ENCODE assay signal across 10 cellular contexts in genomic region chrX:13077168-13077567, GRCh38. TPM values are rescaled to one million over a fixed set of nuclear protein-coding genes. Genes with fewer than 3 reads are reported as not detected.
A peak's percentile ranks its signal among the peaks of the same experiment; 100 is the strongest.
DNase-seq lines count a peak whose midpoint lies in the region; ATAC-seq, FAIRE-seq and TF ChIP-seq lines count a peak whose summit lies in the region.
"Had no signal": no experiment of that assay in that cellular context is flagged by ENCODE, and none has a peak within 500 bp of the region (broad histone marks: within the 10 kb centered on the region; RNA-seq: fewer than 3 reads in every experiment).

No MANE protein-coding gene starts in this region.

- H2AFZ ChIP-seq in HepG2 (ENCODE audit: low read length), result no peak overlapping the region

- H3K9ac ChIP-seq in HepG2 (ENCODE audit: insufficient read depth, low read depth, low read length), result no peak overlapping the region

- no peaks in the 10 kb centered on the region for H3K9me3 ChIP-seq in Peyer's patch
- no peaks in the 10 kb centered on the region for H3K9me3 ChIP-seq in ascending aorta
- H3K9me3 ChIP-seq in spleen, result no peaks in the 10 kb centered on the region
- no peaks in the 10 kb centered on the region for H3K9me3 ChIP-seq in HepG2 (ENCODE audit: low read length)
- H3K9me3 ChIP-seq: vagina had no signal

- H3K79me2 ChIP-seq in HepG2 (ENCODE audit: insufficient read depth, low read length), result no peaks in the 10 kb centered on the region

- POLR2A ChIA-PET in RWPE1 (lab: Yijun Ruan, JAX; ENCODE audit: low non-redundant PET) (no interaction called here), HepG2 (lab: Yijun Ruan, JAX) (no interaction called here)

- CTCF ChIA-PET in RWPE1 (lab: Yijun Ruan, JAX) (no interaction called here), HepG2 (lab: Yijun Ruan, JAX; ENCODE audit: low intra/inter-chr PET ratio, low total read pairs) (no interaction called here)

- H3K27me3 ChIP-seq in Peyer's patch, result no peaks in the 10 kb centered on the region
- H3K27me3 ChIP-seq in ascending aorta, result no peaks in the 10 kb centered on the region
- H3K27me3 ChIP-seq in spleen (replicated peaks in 1 of 7), result peaks cover 0 to 7% (median 0%) of the 10 kb centered on the region in 7 donors
- no peaks in the 10 kb centered on the region for H3K27me3 ChIP-seq in HepG2 (ENCODE audit: control insufficient read depth in 1 of 2, insufficient read depth in 2 of 2, low read length in 2 of 2)
- H3K27me3 ChIP-seq: vagina had no signal

- ATAC-seq in HepG2, result no peak

- H3K4me2 ChIP-seq in HepG2 (ENCODE audit: low read depth, low read length), result no peak overlapping the region

- peaks cover 0 to 19% (median 0%) of the 10 kb centered on the region in 4 donors for H3K4me1 ChIP-seq in Peyer's patch
- peaks cover 0 to 6% of the 10 kb centered on the region in 2 donors for H3K4me1 ChIP-seq in ascending aorta
- peaks cover 22 to 91% (median 67%) of the 10 kb centered on the region in 6 donors for H3K4me1 ChIP-seq in spleen
- H3K4me1 ChIP-seq in HepG2 (ENCODE audit: insufficient read depth, low read length), result no peaks in the 10 kb centered on the region

- intact Hi-C loops in ascending aorta (cut with DNase I), result loop anchor here (5.0 kb wide), 2 partner anchors 70 to 100 kb away; partner anchors contain the start of gene TMSB4X
- intact Hi-C loops in spleen (cut with DNase I; ENCODE audit: low total_unique reads), result no loop called here
- intact Hi-C loops in HepG2 (cut with micrococcal nuclease; ENCODE audit: unreplicated experiment), result no loop called here

- TF ChIP-seq POLR2A in Peyer's patch (IDR thresholded peaks at IDR 0.05), result no peak
- TF ChIP-seq POLR2A in spleen (IDR thresholded peaks at IDR 0.05), result no peak
- no peak for TF ChIP-seq POLR2A in HepG2 (IDR thresholded peaks at IDR 0.05; ENCODE audit: insufficient read depth in 1 of 2, low read depth in 2 of 2, low read length in 2 of 2)

- TF ChIP-seq CTCF in Peyer's patch (IDR thresholded peaks at IDR 0.05), result no peak
- no peak for TF ChIP-seq CTCF in ascending aorta (IDR thresholded peaks at IDR 0.05)
- TF ChIP-seq CTCF in spleen (IDR thresholded peaks at IDR 0.05 in 8 of 11, conservative IDR thresholded peaks at IDR 0.05 in 3 of 11), result no peak
- TF ChIP-seq CTCF in RWPE1 (conservative IDR thresholded peaks at IDR 0.05; ENCODE audit: low read depth), result no peak
- no peak for TF ChIP-seq CTCF in HepG2 (CRISPR knock-in tag; IDR thresholded peaks at IDR 0.05)

- FAIRE-seq in GM18507 (lab: Jason Lieb, UNC) (peak; percentile 68), HepG2 (lab: Jason Lieb, UNC) (no peak)

- in situ Hi-C loops in HepG2 (cut with HindIII; ENCODE audit: extremely low pct_ligation_motif_present, low pct_unique_long_range_greater_than_20kb), result no loop called here

- H3K27ac ChIP-seq in Peyer's patch, result peak overlapping the region; percentile 22 to 71 (median 33)
- H3K27ac ChIP-seq in ascending aorta, result peak overlapping the region; percentile 53 to 71
- H3K27ac ChIP-seq in spleen, result peak overlapping the region in 7 of 8 donors; percentile 52 to 90 (median 84)
- no peak overlapping the region for H3K27ac ChIP-seq in RWPE1
- no peak overlapping the region for H3K27ac ChIP-seq in HepG2 (ENCODE audit: extremely low read length, insufficient read depth, low read length)
- H3K27ac ChIP-seq: vagina had no signal

- WGBS in spleen, 5 donors, result 23 to 40% (median 35%) methylated on average over 2 of the region's 2 CpGs
- no CpG with 5 or more reads among the region's 2 CpGs for WGBS in HepG2 (ENCODE audit: low lambda C conversion rate)

- H3K4me3 ChIP-seq in Peyer's patch (no peak overlapping the region), ascending aorta (no peak overlapping the region), spleen (no peak overlapping the region), HepG2 (replicated peaks in 1 of 3; ENCODE audit: insufficient read depth in 1 of 3, low read depth in 2 of 3, low read length in 3 of 3) (no peak overlapping the region)
- H3K4me3 ChIP-seq: vagina had no signal

- no peak for TF ChIP-seq EP300 in HepG2 (IDR thresholded peaks at IDR 0.05; ENCODE audit: low read depth in 2 of 2, low read length in 2 of 2)
- TF ChIP-seq EP300 in HepG2 (CRISPR knock-in tag; IDR thresholded peaks at IDR 0.05; ENCODE audit: borderline replicate concordance), result no peak

- TF ChIP-seq RAD21 in HepG2 (CRISPR knock-in tag; IDR thresholded peaks at IDR 0.05), result no peak

- H4K20me1 ChIP-seq in HepG2 (ENCODE audit: insufficient read depth, low read length), result no peaks in the 10 kb centered on the region

- H3K36me3 ChIP-seq in Peyer's patch (no peaks in the 10 kb centered on the region), ascending aorta (no peaks in the 10 kb centered on the region), spleen (no peaks in the 10 kb centered on the region), HepG2 (replicated peaks in 1 of 2; ENCODE audit: control insufficient read depth in 1 of 2, insufficient read depth in 2 of 2, low read length in 2 of 2) (no peaks in the 10 kb centered on the region)
- H3K36me3 ChIP-seq: vagina had no signal

- no peak for DNase-seq in GM18507 (ENCODE audit: extremely low spot score, insufficient read length, low read depth)
- DNase-seq in Peyer's patch, result peak in 1 of 3 donors; percentile 25
- peak; percentile 14 to 71 for DNase-seq in ascending aorta (ENCODE audit: low spot score in 2 of 2)
- DNase-seq in spleen, result no peak
- DNase-seq in RWPE1 (ENCODE audit: low spot score), result no peak
- DNase-seq in NCI-H1930 (lab: John Stamatoyannopoulos, UW), result no peak
- DNase-seq in HepG2 (ENCODE audit: low spot score), result no peak
- no peak for DNase-seq in Ammon's horn (ENCODE audit: low spot score)
- DNase-seq: T-helper 9 cell had no signal

- BruUV-seq in HepG2 (replicated peaks; lab: Mats Ljungman, UMichigan), result no TSS peak

TF ChIP-seq in HepG2, 621 proteins besides CTCF, POLR2A, EP300 and RAD21 (continues in another document):
- TF ChIP-seq TP53 (CRISPR knock-in tag; conservative IDR thresholded peaks at IDR 0.05) (no peak), NCOA1 (CRISPR knock-in tag; IDR thresholded peaks at IDR 0.05) (no peak), ZNF296 (CRISPR knock-in tag; conservative IDR thresholded peaks at IDR 0.05) (no peak), MZF1 (CRISPR knock-in tag; IDR thresholded peaks at IDR 0.05; ENCODE audit: borderline replicate concordance) (no peak), LBX2 (CRISPR knock-in tag; IDR thresholded peaks at IDR 0.05; ENCODE audit: borderline replicate concordance) (no peak), ZNF747 (CRISPR knock-in tag; IDR thresholded peaks at IDR 0.05; ENCODE audit: borderline replicate concordance) (no peak), ARNTL (CRISPR knock-in tag; IDR thresholded peaks at IDR 0.05) (no peak), THAP8 (CRISPR knock-in tag; IDR thresholded peaks at IDR 0.05; ENCODE audit: borderline replicate concordance) (no peak), ZNF773 (CRISPR knock-in tag; IDR thresholded peaks at IDR 0.05; ENCODE audit: borderline replicate concordance) (no peak), MAFK (conservative IDR thresholded peaks at IDR 0.05 in 1 of 2, IDR thresholded peaks at IDR 0.05 in 1 of 2; ENCODE audit: low read length in 2 of 2) (no peak), ZNF557 (CRISPR knock-in tag; IDR thresholded peaks at IDR 0.05) (no peak), BRCA1 (CRISPR knock-in tag; IDR thresholded peaks at IDR 0.05) (no peak), HNRNPK (IDR thresholded peaks at IDR 0.05; ENCODE audit: low read depth, low read length, poor library complexity, severe bottlenecking) (no peak), FOXJ3 (CRISPR knock-in tag; IDR thresholded peaks at IDR 0.05; ENCODE audit: borderline replicate concordance) (no peak), ATF7 (IDR thresholded peaks at IDR 0.05) (no peak), ATF7 (CRISPR knock-in tag; IDR thresholded peaks at IDR 0.05) (no peak)

RNA-seq across cellular contexts. Expression of gene FAM9C, which starts 32.7 kb away (rescaled TPM):
- total RNA-seq in Peyer's patch (1 to 10 TPM in 1 of 4 donors, under 1 TPM in 1, not detected in 2; 0.57 to 1.6 TPM), ascending aorta (not detected), spleen (10 to 100 TPM in 3 of 7 donors, under 1 TPM in 2, not detected in 2; 0.09 to 56.0 (median 12.3) TPM), HepG2 (2016; rRNA removed; fragmentation: Illumina TruSeq; extraction: Trizol) (not detected in 2 replicates)
- polyA plus RNA-seq in spleen (10 to 100 TPM in 1 of 3 donors, under 1 TPM in 1, not detected in 1; 0.16 to 10.5 TPM), HepG2 (2011; rRNA removed) (not detected in 2 replicates)
- total RNA-seq in HepG2 (2016; cell fraction: cytosol; rRNA removed; fragmentation: Illumina TruSeq; extraction: Trizol; ENCODE audit: low read depth), result not detected in 2 replicates
- total RNA-seq in HepG2 (2016; cell fraction: insoluble cytoplasmic fraction; rRNA removed; fragmentation: Illumina TruSeq; extraction: Trizol), result not detected in 2 replicates
- total RNA-seq in HepG2 (2016; cell fraction: membrane; rRNA removed; fragmentation: Illumina TruSeq; extraction: Trizol), result not detected in 2 replicates
- total RNA-seq in HepG2 (2016; cell fraction: nucleus; rRNA removed; fragmentation: Illumina TruSeq; extraction: Trizol), result not detected in 2 replicates
- not detected in 2 replicates for polyA plus RNA-seq in HepG2 (2011; cell fraction: cytosol; rRNA removed)
- not detected in 2 replicates for polyA plus RNA-seq in HepG2 (2011; cell fraction: nucleus; rRNA removed)
- polyA plus RNA-seq in HepG2 (2012), result not detected in 2 replicates
- not detected in 2 replicates for polyA plus RNA-seq in HepG2 (2016; cell fraction: cytosol; fragmentation: Illumina TruSeq; extraction: Trizol; ENCODE audit: low read depth)
- not detected in 2 replicates for polyA plus RNA-seq in HepG2 (2016; cell fraction: insoluble cytoplasmic fraction; fragmentation: Illumina TruSeq; extraction: Trizol; ENCODE audit: low read depth)
- not detected in 2 replicates for polyA plus RNA-seq in HepG2 (2016; cell fraction: membrane; fragmentation: Illumina TruSeq; extraction: Trizol; ENCODE audit: low read depth)
- polyA plus RNA-seq in HepG2 (2016; cell fraction: nucleus; fragmentation: Illumina TruSeq; extraction: Trizol; ENCODE audit: insufficient read depth, low read depth), result not detected in 2 replicates
- not detected in 2 replicates for polyA minus RNA-seq in HepG2 (2011; rRNA and poly(A)+ RNA removed; ENCODE audit: low replicate concordance)
- not detected in 2 replicates for polyA minus RNA-seq in HepG2 (2011; cell fraction: cytosol; rRNA and poly(A)+ RNA removed)
- not detected in 2 replicates for polyA minus RNA-seq in HepG2 (2011; cell fraction: nucleus; rRNA and poly(A)+ RNA removed)
- total RNA-seq: vagina had no signal

Comparison
In these comparisons a context has a peak if more than half of its experiments do, and no peak if none do; other contexts are left out.
1. DNase-seq: peak in ascending aorta (2 of 2); none in GM18507 (single experiment), spleen (single experiment), RWPE1 (single experiment), NCI-H1930 (0 of 2), HepG2 (single experiment) and Ammon's horn (single experiment).
2. H3K27ac ChIP-seq: peak in Peyer's patch (4 of 4), ascending aorta (2 of 2) and spleen (7 of 8); none in RWPE1 (single experiment) and HepG2 (single experiment).